1 cellular context compared by ENCODE assay signal in the genomic region with DNA sequence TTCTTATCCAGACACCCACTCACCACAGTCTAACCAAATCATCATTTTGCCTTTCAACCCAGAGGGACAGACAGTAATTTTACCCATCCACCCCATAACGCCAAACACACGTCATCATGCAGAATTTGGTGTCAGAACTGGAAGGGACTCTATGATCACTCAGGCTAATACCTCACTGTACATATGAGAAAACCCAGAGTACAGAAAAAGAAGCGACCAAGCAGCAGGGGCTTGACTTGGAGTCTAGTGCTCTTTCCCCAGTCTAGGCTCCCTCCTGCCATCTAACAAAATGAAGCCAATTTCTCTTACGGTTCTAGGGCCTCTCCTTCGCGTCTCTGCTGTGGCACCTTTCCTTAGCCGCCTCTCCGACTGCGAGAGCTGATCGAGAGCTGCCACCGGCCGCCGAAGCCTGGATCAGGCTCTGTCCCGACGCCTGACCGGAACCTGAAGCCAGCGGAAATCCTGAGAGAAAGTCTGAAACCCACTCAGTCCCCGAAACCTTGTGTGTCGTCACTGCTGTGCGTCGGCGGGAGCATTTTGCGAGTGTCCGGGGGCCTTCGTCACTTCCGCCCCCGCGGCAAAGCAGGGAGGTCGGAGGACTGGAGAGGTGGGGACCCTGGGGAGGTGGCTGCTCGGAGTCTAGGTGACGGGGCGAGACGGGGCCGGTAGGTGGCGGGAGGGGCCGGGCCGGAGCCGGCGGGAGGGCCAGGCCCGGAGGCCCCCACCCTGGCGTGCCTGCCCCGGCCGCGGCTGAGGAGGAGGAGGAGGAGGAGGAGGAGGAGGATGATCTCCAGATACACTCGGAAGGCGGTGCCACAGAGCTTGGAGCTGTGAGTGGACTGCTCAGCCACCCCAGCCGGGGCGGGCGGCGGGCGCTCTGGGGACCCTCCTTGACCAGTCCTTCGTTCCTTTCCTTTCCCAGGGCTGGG.
A peak's percentile ranks its signal among the peaks of the same experiment; 100 is the strongest.
TF ChIP-seq lines count a peak whose summit lies in the region.

ECD (minus strand) TSS at position 452 of the 929 bp plus-strand sequence. CDS start 4,071 bp downstream, outside the sequence.
FAM149B1 (plus strand) TSS at position 563 of the 929 bp plus-strand sequence; CDS start at position 784, 221 bp downstream.

TF ChIP-seq in WTC11, 78 proteins besides CTCF, POLR2A, EP300 and RAD21 (continued from another document):
- peak; percentile 58; the same call in 1 of the 2 replicates for TF ChIP-seq HMGXB4 (CRISPR knock-in tag; IDR thresholded peaks at IDR 0.05)
- TF ChIP-seq SOX15 (CRISPR knock-in tag; IDR thresholded peaks at IDR 0.05), result no peak
- TF ChIP-seq, protein P1, sequence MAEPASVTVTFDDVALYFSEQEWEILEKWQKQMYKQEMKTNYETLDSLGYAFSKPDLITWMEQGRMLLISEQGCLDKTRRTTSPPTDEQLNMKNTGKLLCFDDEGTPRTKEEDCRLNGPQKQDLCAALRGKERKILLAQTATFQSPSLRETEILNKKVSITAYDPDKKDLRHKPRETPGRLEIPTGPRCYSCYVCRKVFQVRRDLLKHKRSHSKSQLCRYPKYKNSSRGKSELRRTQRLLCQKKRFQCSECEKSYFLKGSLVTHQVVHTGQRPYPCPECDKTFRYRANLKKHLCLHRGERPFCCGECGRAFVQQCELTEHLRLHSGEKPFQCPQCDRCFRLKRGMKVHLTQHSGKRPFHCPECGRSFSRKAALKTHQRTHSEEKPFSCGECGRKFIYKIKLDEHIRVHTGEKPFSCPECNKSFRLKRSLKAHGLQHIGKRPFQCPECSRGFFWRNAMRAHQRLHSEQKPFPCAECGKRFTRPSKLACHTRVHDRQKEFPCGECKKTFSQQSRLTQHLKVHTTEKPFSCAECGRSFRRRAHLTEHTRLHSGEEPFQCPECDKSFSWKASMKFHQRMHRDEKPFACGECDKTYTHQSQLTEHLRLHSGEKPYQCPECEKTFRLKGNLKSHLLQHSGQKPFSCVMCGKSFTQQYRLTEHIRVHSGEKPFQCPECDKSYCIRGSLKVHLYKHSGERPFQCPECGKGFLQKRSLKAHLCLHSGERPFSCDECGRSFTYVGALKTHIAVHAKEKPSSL (CRISPR knock-in tag; conservative IDR thresholded peaks at IDR 0.05), result no peak
- TF ChIP-seq IRF2 (CRISPR knock-in tag; IDR thresholded peaks at IDR 0.05; ENCODE audit: borderline replicate concordance, low read depth), result no peak
- no peak for TF ChIP-seq ZNF416 (CRISPR knock-in tag; IDR thresholded peaks at IDR 0.05)
- TF ChIP-seq SMAD3 (CRISPR knock-in tag; IDR thresholded peaks at IDR 0.05; ENCODE audit: borderline replicate concordance), result no peak
- no peak for TF ChIP-seq ZNF121 (CRISPR knock-in tag; IDR thresholded peaks at IDR 0.05)
- no peak for TF ChIP-seq USF2 (CRISPR knock-in tag; IDR thresholded peaks at IDR 0.05)
- TF ChIP-seq ESRRA (CRISPR knock-in tag; IDR thresholded peaks at IDR 0.05; ENCODE audit: borderline replicate concordance), result no peak
- TF ChIP-seq, protein P2, sequence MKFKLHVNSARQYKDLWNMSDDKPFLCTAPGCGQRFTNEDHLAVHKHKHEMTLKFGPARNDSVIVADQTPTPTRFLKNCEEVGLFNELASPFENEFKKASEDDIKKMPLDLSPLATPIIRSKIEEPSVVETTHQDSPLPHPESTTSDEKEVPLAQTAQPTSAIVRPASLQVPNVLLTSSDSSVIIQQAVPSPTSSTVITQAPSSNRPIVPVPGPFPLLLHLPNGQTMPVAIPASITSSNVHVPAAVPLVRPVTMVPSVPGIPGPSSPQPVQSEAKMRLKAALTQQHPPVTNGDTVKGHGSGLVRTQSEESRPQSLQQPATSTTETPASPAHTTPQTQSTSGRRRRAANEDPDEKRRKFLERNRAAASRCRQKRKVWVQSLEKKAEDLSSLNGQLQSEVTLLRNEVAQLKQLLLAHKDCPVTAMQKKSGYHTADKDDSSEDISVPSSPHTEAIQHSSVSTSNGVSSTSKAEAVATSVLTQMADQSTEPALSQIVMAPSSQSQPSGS (CRISPR knock-in tag; IDR thresholded peaks at IDR 0.05; ENCODE audit: borderline replicate concordance, low read depth), result no peak
